ENCODE assay signal across 8 cellular contexts in genomic region chr15:44426975-44427755, GRCh38. TPM values are rescaled to one million over a fixed set of nuclear protein-coding genes. Genes with fewer than 3 reads are reported as not detected.
DNase-seq lines count a peak whose midpoint lies in the region; ATAC-seq lines count a peak whose summit lies in the region.

Gene CTDSPL2 (plus strand): TSS chr15:44427629. CDS start chr15:44459015, 31,386 bp downstream.

- peak within 1 kb of the TSS; percentile 99 to 100 (median 99) for H3K27ac Mint-ChIP-seq in IgD-negative memory B cell

- peak; percentile 90 for ATAC-seq in GM21529 (IDR thresholded peaks at IDR 0.05; ENCODE audit: unreplicated experiment)

- no peaks in the 10 kb centered on the region for H3K9me3 ChIP-seq in mononuclear cell (ENCODE audit: low read depth, low read length)

- peak; percentile 71 for DNase-seq in DMS153 treated with DMSO at 0.1 percent for 48 hours (lab: John Stamatoyannopoulos, UW; ENCODE audit: unreplicated experiment)
- DNase-seq in OCI-M1 (lab: John Stamatoyannopoulos, UW) = peak; percentile 99
- DNase-seq in activated T-cell treated with anti-CD3 and anti-CD28 coated beads for 24 hours (ENCODE audit: low read depth) = peak; percentile 92
- DNase-seq in epidermal melanocyte (ENCODE audit: insufficient read length, low spot score) = peak; percentile 87
- DNase-seq in stimulated activated CD8-positive, alpha-beta memory T cell treated with anti-CD3 and anti-CD28 coated beads, Interleukin-4, amount 100 ng/mL, for 1 hour (ENCODE audit: low read depth in 2 of 2, low spot score in 1 of 2) = peak; percentile 82 to 90

- no peaks in the 10 kb centered on the region for H3K27me3 ChIP-seq in mononuclear cell (ENCODE audit: insufficient read depth, low read length)

- H3K4me3 Mint-ChIP-seq in IgD-negative memory B cell = peak within 1 kb of the TSS; percentile 98 to 100 (median 99)

- no peaks in the 10 kb centered on the region for H3K9me3 Mint-ChIP-seq in IgD-negative memory B cell

- H3K4me3 ChIP-seq in mononuclear cell (ENCODE audit: low read length) = peak within 1 kb of the TSS; percentile 91

- no peaks in the 10 kb centered on the region for H3K27me3 Mint-ChIP-seq in IgD-negative memory B cell

- H3K36me3 Mint-ChIP-seq in IgD-negative memory B cell = no peaks in the 10 kb centered on the region

- H3K4me1 Mint-ChIP-seq in IgD-negative memory B cell = peaks cover 29 to 30% (median 29%) of the 10 kb centered on the region in 3 donors

- peaks cover 25% of the 10 kb centered on the region for H3K4me1 ChIP-seq in mononuclear cell (ENCODE audit: insufficient read depth, low read length)

RNA-seq across cellular contexts. Expression of gene CTDSPL2, which starts in this region (rescaled TPM):
- polyA plus RNA-seq in IgD-negative memory B cell = 39.9 TPM
- total RNA-seq in mononuclear cell = 269 TPM

Comparison
In these comparisons a context has a peak if more than half of its experiments do, and no peak if none do; other contexts are left out.
1. Peak in every context shown above with its lines: DNase-seq, ATAC-seq and H3K4me3 ChIP-seq.